ENCODE assay signal across 8 cellular contexts in the genomic region with DNA sequence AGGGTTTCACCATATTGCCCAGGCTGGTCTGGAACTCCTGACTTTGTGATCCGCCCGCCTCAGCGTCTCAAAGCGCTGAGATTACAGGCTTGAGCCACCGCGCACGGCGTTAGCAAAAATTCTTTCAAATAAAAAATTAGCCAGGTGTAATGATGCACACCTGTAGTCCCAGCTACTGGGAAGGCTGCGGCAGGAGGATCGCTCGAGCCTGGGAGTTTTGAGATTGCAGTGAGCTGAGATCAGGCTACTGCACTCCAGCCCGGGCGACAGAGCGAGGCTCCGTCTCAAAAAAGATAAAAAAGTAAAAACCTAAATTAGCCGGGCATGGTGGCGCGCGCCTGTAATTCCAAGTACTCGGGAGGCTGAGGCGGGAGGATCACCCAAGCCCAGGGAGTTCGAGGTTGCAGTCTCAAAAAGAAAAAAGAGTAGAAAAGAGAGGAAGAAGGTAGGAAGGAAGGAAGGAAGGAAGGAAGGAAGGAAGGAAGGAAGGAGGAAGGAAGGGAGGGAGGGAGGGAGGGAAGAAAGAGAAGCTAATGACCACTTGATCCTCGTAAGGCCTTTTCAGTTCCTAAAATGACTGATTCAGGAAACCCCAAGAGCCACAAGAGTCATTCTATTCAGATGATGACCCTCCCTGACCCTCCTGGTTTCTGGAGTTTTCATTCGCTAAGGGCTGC. TPM values are rescaled to one million over a fixed set of nuclear protein-coding genes. Genes with fewer than 3 reads are reported as not detected.
DNase-seq lines count a peak whose midpoint lies in the region; ATAC-seq, FAIRE-seq and TF ChIP-seq lines count a peak whose summit lies in the region.

No MANE protein-coding gene starts in this region.

- no peak for TF ChIP-seq RAD21 in HepG2 (CRISPR knock-in tag; IDR thresholded peaks at IDR 0.05)

- peak overlapping the region; percentile 79 for H3K4me3 Mint-ChIP-seq in activated naive CD8-positive, alpha-beta T cell treated with anti-CD3 and anti-CD28 coated beads, Interleukin-2, amount 50 U/mL, for 24 hours
- peak overlapping the region; percentile 86 for H3K4me3 Mint-ChIP-seq in type B pancreatic cell

- no peaks in the 10 kb centered on the region for H3K9me3 ChIP-seq in HepG2 (ENCODE audit: low read length)

- intact Hi-C loops in HepG2 (cut with micrococcal nuclease; ENCODE audit: unreplicated experiment): no loop called here

- ATAC-seq in GM19395 (IDR thresholded peaks at IDR 0.05; ENCODE audit: unreplicated experiment) (peak; percentile 42), HG03469 (IDR thresholded peaks at IDR 0.05; ENCODE audit: unreplicated experiment) (peak; percentile 17), HepG2 (no peak; the same call in 2 of the 3 replicates)
- ATAC-seq in activated naive CD8-positive, alpha-beta T cell treated with anti-CD3 and anti-CD28 coated beads, Interleukin-2, amount 50 U/mL, for 24 hours: peak; percentile 34

- TF ChIP-seq EP300 in HepG2 (IDR thresholded peaks at IDR 0.05; ENCODE audit: low read depth in 2 of 2, low read length in 2 of 2): no peak
- TF ChIP-seq EP300 in HepG2 (CRISPR knock-in tag; IDR thresholded peaks at IDR 0.05; ENCODE audit: borderline replicate concordance): no peak

- peaks cover 7% of the 10 kb centered on the region for H3K4me1 Mint-ChIP-seq in activated naive CD8-positive, alpha-beta T cell treated with anti-CD3 and anti-CD28 coated beads, Interleukin-2, amount 50 U/mL, for 24 hours
- H3K4me1 Mint-ChIP-seq in type B pancreatic cell (ENCODE audit: unreplicated experiment): peaks cover 11% of the 10 kb centered on the region

- peaks cover 8% of the 10 kb centered on the region for H3K27me3 Mint-ChIP-seq in activated naive CD8-positive, alpha-beta T cell treated with anti-CD3 and anti-CD28 coated beads, Interleukin-2, amount 50 U/mL, for 24 hours
- H3K27me3 Mint-ChIP-seq in type B pancreatic cell: peaks cover 4% of the 10 kb centered on the region

- peak overlapping the region; percentile 76 for H3K27ac ChIP-seq in HepG2 (ENCODE audit: extremely low read length, insufficient read depth, low read length)

- H3K79me2 ChIP-seq in HepG2 (ENCODE audit: insufficient read depth, low read length): no peaks in the 10 kb centered on the region

- CTCF ChIA-PET in AG04449 (lab: Yijun Ruan, JAX) (interaction anchor here (1.0 kb wide), 1 partner anchor 21 kb away, joined by 3 read pairs; no protein-coding TSS in a partner anchor), HepG2 (lab: Yijun Ruan, JAX; ENCODE audit: low intra/inter-chr PET ratio, low total read pairs) (no interaction called here)

- in situ Hi-C loops in HepG2 (cut with HindIII; ENCODE audit: extremely low pct_ligation_motif_present, low pct_unique_long_range_greater_than_20kb): no loop called here

- POLR2A ChIA-PET in AG04449 (lab: Yijun Ruan, JAX): interaction anchor here (1.4 kb wide), 1 partner anchor 8 kb away, joined by 3 read pairs; no protein-coding TSS in a partner anchor
- POLR2A ChIA-PET in HepG2 (lab: Yijun Ruan, JAX): interaction anchor here (1.3 kb wide), 1 partner anchor 171 kb away, joined by 4 read pairs; no protein-coding TSS in a partner anchor

- peaks cover 15% of the 10 kb centered on the region for H3K4me1 ChIP-seq in HepG2 (ENCODE audit: insufficient read depth, low read length)

- H3K4me2 ChIP-seq in HepG2 (ENCODE audit: low read depth, low read length): peak overlapping the region; percentile 87

- DNase-seq in AG04449 (ENCODE audit: low read depth, low spot score): no peak
- no peak for DNase-seq in activated naive CD8-positive, alpha-beta T cell treated with anti-CD3 and anti-CD28 coated beads, Interleukin-2, amount 50 U/mL, for 24 hours
- no peak for DNase-seq in HepG2 (ENCODE audit: low spot score)
- DNase-seq in type B pancreatic cell (ENCODE audit: extremely low spot score, unreplicated experiment): no peak
- no peak for DNase-seq in stimulated activated CD8-positive, alpha-beta memory T cell treated with anti-CD3 and anti-CD28 coated beads, Interleukin-4, amount 100 ng/mL, for 48 hours
- no peak for DNase-seq in epidermal melanocyte (ENCODE audit: insufficient read length, low spot score)

- H3K9me3 Mint-ChIP-seq in activated naive CD8-positive, alpha-beta T cell treated with anti-CD3 and anti-CD28 coated beads, Interleukin-2, amount 50 U/mL, for 24 hours: no peaks in the 10 kb centered on the region
- no peaks in the 10 kb centered on the region for H3K9me3 Mint-ChIP-seq in type B pancreatic cell

- H3K36me3 ChIP-seq in HepG2 (replicated peaks in 1 of 2; ENCODE audit: control insufficient read depth in 1 of 2, insufficient read depth in 2 of 2, low read length in 2 of 2): no peaks in the 10 kb centered on the region

- H4K20me1 ChIP-seq in HepG2 (ENCODE audit: insufficient read depth, low read length): no peaks in the 10 kb centered on the region

- no peak overlapping the region for H2AFZ ChIP-seq in HepG2 (ENCODE audit: low read length)

- peak overlapping the region; percentile 74 for H3K4me3 ChIP-seq in AG04449 (ENCODE audit: low read depth, low read length)
- H3K4me3 ChIP-seq in HepG2 (replicated peaks in 1 of 3; ENCODE audit: insufficient read depth in 1 of 3, low read depth in 2 of 3, low read length in 3 of 3): peak overlapping the region; percentile 68 to 78 (median 75); a peak in 5 of 6 replicates

- H3K9ac ChIP-seq in HepG2 (ENCODE audit: insufficient read depth, low read depth, low read length): peak overlapping the region; percentile 84

- no peaks in the 10 kb centered on the region for H3K36me3 Mint-ChIP-seq in activated naive CD8-positive, alpha-beta T cell treated with anti-CD3 and anti-CD28 coated beads, Interleukin-2, amount 50 U/mL, for 24 hours (ENCODE audit: low read depth)
- no peaks in the 10 kb centered on the region for H3K36me3 Mint-ChIP-seq in type B pancreatic cell

- H3K27ac Mint-ChIP-seq in activated naive CD8-positive, alpha-beta T cell treated with anti-CD3 and anti-CD28 coated beads, Interleukin-2, amount 50 U/mL, for 24 hours: peak overlapping the region; percentile 85
- peak overlapping the region; percentile 85 for H3K27ac Mint-ChIP-seq in type B pancreatic cell

- no TSS peak for BruUV-seq in HepG2 (replicated peaks; lab: Mats Ljungman, UMichigan)

- no peak for TF ChIP-seq POLR2A in HepG2 (IDR thresholded peaks at IDR 0.05; ENCODE audit: insufficient read depth in 1 of 2, low read depth in 2 of 2, low read length in 2 of 2)

- peaks cover 0 to 4% of the 10 kb centered on the region in 2 experiments; a peak in 2 of 5 replicates for H3K27me3 ChIP-seq in HepG2 (ENCODE audit: control insufficient read depth in 1 of 2, insufficient read depth in 2 of 2, low read length in 2 of 2)

- WGBS in HepG2 (ENCODE audit: low lambda C conversion rate): 83% methylated on average over 24 of the region's 24 CpGs

- no peak for FAIRE-seq in HepG2 (lab: Jason Lieb, UNC)

- TF ChIP-seq CTCF in AG04449 (IDR thresholded peaks at IDR 0.05; ENCODE audit: insufficient read depth, low read length, missing control alignments) (no peak), HepG2 (CRISPR knock-in tag; IDR thresholded peaks at IDR 0.05) (no peak), type B pancreatic cell (conservative IDR thresholded peaks at IDR 0.05) (no peak)

TF ChIP-seq in HepG2, 621 proteins besides CTCF, POLR2A, EP300 and RAD21 (continues in another document):
- TF ChIP-seq CHD4 (IDR thresholded peaks at IDR 0.05; ENCODE audit: borderline replicate concordance, low read length) (no peak), PCBP2 (optimal IDR thresholded peaks at IDR 0.05; ENCODE audit: low read depth, low read length, poor library complexity, severe bottlenecking) (peak; percentile 29), SRSF1 (optimal IDR thresholded peaks at IDR 0.05; ENCODE audit: low read depth, low read length) (peak; percentile 29), SNAI1 (CRISPR knock-in tag; IDR thresholded peaks at IDR 0.05; ENCODE audit: borderline replicate concordance) (no peak)

RNA-seq across cellular contexts. Expression of gene SRL, which starts 59.2 kb away (rescaled TPM):
- total RNA-seq in HepG2 (2016; rRNA removed; fragmentation: Illumina TruSeq; extraction: Trizol) (not detected in 2 replicates), type B pancreatic cell (ENCODE audit: low replicate concordance) (1.2 TPM in 1 of 2 replicates, not detected in the other)
- total RNA-seq in HepG2 (2016; cell fraction: cytosol; rRNA removed; fragmentation: Illumina TruSeq; extraction: Trizol; ENCODE audit: low read depth): not detected in 2 replicates
- 0.02 TPM in 1 of 2 replicates, not detected in the other for total RNA-seq in HepG2 (2016; cell fraction: insoluble cytoplasmic fraction; rRNA removed; fragmentation: Illumina TruSeq; extraction: Trizol)
- total RNA-seq in HepG2 (2016; cell fraction: membrane; rRNA removed; fragmentation: Illumina TruSeq; extraction: Trizol): not detected in 2 replicates
- not detected in 2 replicates for total RNA-seq in HepG2 (2016; cell fraction: nucleus; rRNA removed; fragmentation: Illumina TruSeq; extraction: Trizol)
- 0.04 and 0.05 TPM in 2 replicates for polyA plus RNA-seq in HepG2 (2011; rRNA removed)
- 0.04 and 0.05 TPM in 2 replicates for polyA plus RNA-seq in HepG2 (2011; cell fraction: cytosol; rRNA removed)
- 0.03 and 0.05 TPM in 2 replicates for polyA plus RNA-seq in HepG2 (2011; cell fraction: nucleus; rRNA removed)
- 0.05 and 0.16 TPM in 2 replicates for polyA plus RNA-seq in HepG2 (2012)
- polyA plus RNA-seq in HepG2 (2016; cell fraction: cytosol; fragmentation: Illumina TruSeq; extraction: Trizol; ENCODE audit: low read depth): not detected in 2 replicates
- not detected in 2 replicates for polyA plus RNA-seq in HepG2 (2016; cell fraction: insoluble cytoplasmic fraction; fragmentation: Illumina TruSeq; extraction: Trizol; ENCODE audit: low read depth)
- polyA plus RNA-seq in HepG2 (2016; cell fraction: membrane; fragmentation: Illumina TruSeq; extraction: Trizol; ENCODE audit: low read depth): not detected in 2 replicates
- polyA plus RNA-seq in HepG2 (2016; cell fraction: nucleus; fragmentation: Illumina TruSeq; extraction: Trizol; ENCODE audit: insufficient read depth, low read depth): not detected in 2 replicates
- polyA minus RNA-seq in HepG2 (2011; rRNA and poly(A)+ RNA removed; ENCODE audit: low replicate concordance): 0.08 TPM in 1 of 2 replicates, not detected in the other
- not detected in 2 replicates for polyA minus RNA-seq in HepG2 (2011; cell fraction: cytosol; rRNA and poly(A)+ RNA removed)
- polyA minus RNA-seq in HepG2 (2011; cell fraction: nucleus; rRNA and poly(A)+ RNA removed): not detected in 2 replicates
